16 cellular contexts compared by ENCODE assay signal in genomic region chr15:50257924-50258323, GRCh38. TPM values are rescaled to one million over a fixed set of nuclear protein-coding genes. Genes with fewer than 3 reads are reported as not detected.
DNase-seq lines count a peak whose midpoint lies in the region; ATAC-seq and TF ChIP-seq lines count a peak whose summit lies in the region.
"Had no signal": no experiment of that assay in that cellular context is flagged by ENCODE, and none has a peak within 500 bp of the region (broad histone marks: within the 10 kb centered on the region; RNA-seq: fewer than 3 reads in every experiment).

No MANE protein-coding gene starts in this region.

- H3K9me3 Mint-ChIP-seq in natural killer cell treated with Interleukin-12 subunit alpha and Interleukin-12 subunit beta and Interleukin-15 and Interleukin-18, amount 100 ng/mL, for 72 hours, result peaks cover 3% of the 10 kb centered on the region
- H3K9me3 Mint-ChIP-seq in natural killer cell, result no peaks in the 10 kb centered on the region
- H3K9me3 Mint-ChIP-seq in stimulated activated memory B cell treated with anti-CD40 and anti-IgM and Interleukin-4, amounts not matched to agents 10 μg/mL and 1 μg/mL and 100 μg/mL, for 72 hours, result no peaks in the 10 kb centered on the region

- no peaks in the 10 kb centered on the region for H3K27me3 Mint-ChIP-seq in natural killer cell treated with Interleukin-12 subunit alpha and Interleukin-12 subunit beta and Interleukin-15 and Interleukin-18, amount 100 ng/mL, for 72 hours
- H3K27me3 Mint-ChIP-seq in natural killer cell (ENCODE audit: low read depth in 2 of 2), result no peaks in the 10 kb centered on the region
- H3K27me3 Mint-ChIP-seq in stimulated activated memory B cell treated with anti-CD40 and anti-IgM and Interleukin-4, amounts not matched to agents 10 μg/mL and 1 μg/mL and 100 μg/mL, for 72 hours, result peaks cover 2% of the 10 kb centered on the region

- no peak for TF ChIP-seq CTCF in natural killer cell (IDR thresholded peaks at IDR 0.05)
- TF ChIP-seq CTCF in cardiac fibroblast (IDR thresholded peaks at IDR 0.05; ENCODE audit: low read depth, low read length), result no peak

- peak overlapping the region; percentile 31 for H3K4me3 Mint-ChIP-seq in natural killer cell treated with Interleukin-12 subunit alpha and Interleukin-12 subunit beta and Interleukin-15 and Interleukin-18, amount 100 ng/mL, for 72 hours
- H3K4me3 Mint-ChIP-seq in natural killer cell, result no peak overlapping the region
- H3K4me3 Mint-ChIP-seq in stimulated activated memory B cell treated with anti-CD40 and anti-IgM and Interleukin-4, amounts not matched to agents 10 μg/mL and 1 μg/mL and 100 μg/mL, for 72 hours, result no peak overlapping the region
- H3K4me3 Mint-ChIP-seq: type B pancreatic cell had no signal

- ATAC-seq in natural killer cell treated with Interleukin-12 subunit alpha and Interleukin-12 subunit beta and Interleukin-15 and Interleukin-18, amount 100 ng/mL, for 72 hours, result peak in 1 of 2 donors; percentile 43
- ATAC-seq in natural killer cell, result no peak
- no peak for ATAC-seq in stimulated activated memory B cell treated with anti-CD40 and anti-IgM and Interleukin-4, amounts not matched to agents 10 μg/mL and 1 μg/mL and 100 μg/mL, for 72 hours
- no peak for ATAC-seq in GM18502 (IDR thresholded peaks at IDR 0.05; ENCODE audit: poor library complexity, unreplicated experiment)
- ATAC-seq in HG03045 (IDR thresholded peaks at IDR 0.05; ENCODE audit: unreplicated experiment), result no peak

- H3K36me3 Mint-ChIP-seq in natural killer cell treated with Interleukin-12 subunit alpha and Interleukin-12 subunit beta and Interleukin-15 and Interleukin-18, amount 100 ng/mL, for 72 hours, result no peaks in the 10 kb centered on the region
- no peaks in the 10 kb centered on the region for H3K36me3 Mint-ChIP-seq in natural killer cell
- H3K36me3 Mint-ChIP-seq in stimulated activated memory B cell treated with anti-CD40 and anti-IgM and Interleukin-4, amounts not matched to agents 10 μg/mL and 1 μg/mL and 100 μg/mL, for 72 hours, result no peaks in the 10 kb centered on the region
- H3K36me3 Mint-ChIP-seq: type B pancreatic cell had no signal

- H3K4me1 Mint-ChIP-seq in natural killer cell treated with Interleukin-12 subunit alpha and Interleukin-12 subunit beta and Interleukin-15 and Interleukin-18, amount 100 ng/mL, for 72 hours (ENCODE audit: low read depth in 2 of 2), result peaks cover 44 to 58% of the 10 kb centered on the region in 2 donors
- H3K4me1 Mint-ChIP-seq in natural killer cell, result peaks cover 35 to 37% of the 10 kb centered on the region in 2 donors
- peaks cover 25% of the 10 kb centered on the region for H3K4me1 Mint-ChIP-seq in stimulated activated memory B cell treated with anti-CD40 and anti-IgM and Interleukin-4, amounts not matched to agents 10 μg/mL and 1 μg/mL and 100 μg/mL, for 72 hours

- peak overlapping the region in 1 of 2 donors; percentile 97 for H3K27ac Mint-ChIP-seq in natural killer cell treated with Interleukin-12 subunit alpha and Interleukin-12 subunit beta and Interleukin-15 and Interleukin-18, amount 100 ng/mL, for 72 hours
- no peak overlapping the region for H3K27ac Mint-ChIP-seq in natural killer cell
- H3K27ac Mint-ChIP-seq in stimulated activated memory B cell treated with anti-CD40 and anti-IgM and Interleukin-4, amounts not matched to agents 10 μg/mL and 1 μg/mL and 100 μg/mL, for 72 hours, result no peak overlapping the region
- H3K27ac Mint-ChIP-seq: type B pancreatic cell had no signal

- intact Hi-C loops in natural killer cell (cut with micrococcal nuclease), result no loop called here

- H3K4me3 ChIP-seq in cardiac fibroblast (replicated peaks in 1 of 2; ENCODE audit: low read depth in 2 of 2, low read length in 2 of 2), result no peak overlapping the region
- H3K4me3 ChIP-seq: SJCRH30, skin epidermis had no signal

- no peak for DNase-seq in natural killer cell treated with Interleukin-12 subunit alpha and Interleukin-12 subunit beta and Interleukin-15 and Interleukin-18, amount 100 ng/mL, for 72 hours (ENCODE audit: low spot score)
- DNase-seq in natural killer cell (no peak), NOMO-1 treated with dmso at 0.1 percent for 144 hours (lab: John Stamatoyannopoulos, UW; ENCODE audit: unreplicated experiment) (peak; percentile 63), cardiac fibroblast (ENCODE audit: low read depth in 2 of 2) (peak; percentile 25 to 50), NCI-H146 (lab: John Stamatoyannopoulos, UW) (no peak)
- DNase-seq: activated CD4-positive, alpha-beta T cell treated with anti-CD3 and anti-CD28 coated beads for 1 hour; activated naive CD4-positive, alpha-beta T cell treated with Interleukin-2 at 50 U/mL for 16 hours; foreskin melanocyte; kidney; NCI-H2171 treated with DMSO at 0.1 percent for 48 hours; SJCRH30 had no signal

RNA-seq across cellular contexts. Expression of gene HDC, which starts 7.6 kb away (rescaled TPM):
- 10 to 100 TPM in 1 of 2 donors, not detected in 1; 93.2 TPM for total RNA-seq in natural killer cell treated with Interleukin-12 subunit alpha and Interleukin-12 subunit beta and Interleukin-15 and Interleukin-18, amount 100 ng/mL, for 72 hours
- 100 to 1,000 TPM in 1 of 3 donors, 1 to 10 TPM in 1, under 1 TPM in 1; 0.14 to 494 (median 9.5) TPM for total RNA-seq in natural killer cell
- total RNA-seq: SJCRH30 had no signal

Comparison
In these comparisons a context has a peak if more than half of its experiments do, and no peak if none do; other contexts are left out.
1. DNase-seq: peak in NOMO-1 treated with dmso at 0.1 percent for 144 hours (single experiment) and cardiac fibroblast (2 of 2); none in natural killer cell treated with Interleukin-12 subunit alpha and Interleukin-12 subunit beta and Interleukin-15 and Interleukin-18, amount 100 ng/mL, for 72 hours (single experiment), natural killer cell (single experiment) and NCI-H146 (single experiment).